Comparison of ENCODE assay signal across 8 cellular contexts in genomic region chr3:183116051-183116614, GRCh38. TPM values are rescaled to one million over a fixed set of nuclear protein-coding genes. Genes with fewer than 3 reads are reported as not detected.
DNase-seq lines count a peak whose midpoint lies in the region; ATAC-seq and TF ChIP-seq lines count a peak whose summit lies in the region.

No MANE protein-coding gene starts in this region.

- H3K36me3 ChIP-seq in suprapubic skin: no peaks in the 10 kb centered on the region

- H3K27me3 ChIP-seq in suprapubic skin: peaks cover 29% of the 10 kb centered on the region

- ATAC-seq in GM18511 (IDR thresholded peaks at IDR 0.05; ENCODE audit: unreplicated experiment) (peak; percentile 97), HG02938 (IDR thresholded peaks at IDR 0.05; ENCODE audit: unreplicated experiment) (peak; percentile 88)
- ATAC-seq in activated CD4-positive, alpha-beta T cell treated with anti-CD3 and anti-CD28 coated beads for 36 hours: peak; percentile 98

- H3K9me3 ChIP-seq in suprapubic skin: no peaks in the 10 kb centered on the region

- TF ChIP-seq EP300 in suprapubic skin (IDR thresholded peaks at IDR 0.05): no peak

- CTCF ChIA-PET in activated CD4-positive, alpha-beta T cell treated with anti-CD3 and anti-CD28 coated beads for 36 hours (lab: Charles Lee): interaction anchor here (0.6 kb wide), 1 partner anchor 1007 kb away, joined by 4 read pairs; no protein-coding TSS in a partner anchor

- 3% methylated on average over 24 of the region's 25 CpGs for WGBS in suprapubic skin

- TF ChIP-seq CTCF in nephron (IDR thresholded peaks at IDR 0.05; ENCODE audit: unreplicated experiment in 3 of 3): no peak
- TF ChIP-seq CTCF in suprapubic skin (IDR thresholded peaks at IDR 0.05): no peak

- TF ChIP-seq POLR2A in suprapubic skin (IDR thresholded peaks at IDR 0.05): no peak

- peaks cover 5% of the 10 kb centered on the region for H3K4me1 Mint-ChIP-seq in activated CD4-positive, alpha-beta T cell treated with anti-CD3 and anti-CD28 coated beads for 36 hours
- H3K4me1 Mint-ChIP-seq in nephron: peaks cover 18% of the 10 kb centered on the region

- POLR2A ChIA-PET in activated CD4-positive, alpha-beta T cell treated with anti-CD3 and anti-CD28 coated beads for 36 hours (lab: Charles Lee): interaction anchor here (0.6 kb wide), 1 partner anchor 18 kb away, joined by 3 read pairs; no protein-coding TSS in a partner anchor

- H3K4me1 ChIP-seq in suprapubic skin: peaks cover 8% of the 10 kb centered on the region

- H3K27ac Mint-ChIP-seq in activated CD4-positive, alpha-beta T cell treated with anti-CD3 and anti-CD28 coated beads for 36 hours: no peak overlapping the region
- H3K27ac Mint-ChIP-seq in nephron: no peak overlapping the region

- H3K27me3 Mint-ChIP-seq in activated CD4-positive, alpha-beta T cell treated with anti-CD3 and anti-CD28 coated beads for 36 hours: peaks cover 19% of the 10 kb centered on the region
- peaks cover 52% of the 10 kb centered on the region for H3K27me3 Mint-ChIP-seq in nephron (ENCODE audit: low read depth)

- peak overlapping the region; percentile 64 for H3K4me3 Mint-ChIP-seq in activated CD4-positive, alpha-beta T cell treated with anti-CD3 and anti-CD28 coated beads for 36 hours
- peak overlapping the region; percentile 59 to 74 (median 68) for H3K4me3 Mint-ChIP-seq in nephron

- no peak overlapping the region for H3K27ac ChIP-seq in suprapubic skin

- intact Hi-C loops in activated CD4-positive, alpha-beta T cell treated with anti-CD3 and anti-CD28 coated beads for 36 hours (cut with DNase I, micrococcal nuclease): no loop called here

- H3K36me3 Mint-ChIP-seq in activated CD4-positive, alpha-beta T cell treated with anti-CD3 and anti-CD28 coated beads for 36 hours (ENCODE audit: low read depth): no peaks in the 10 kb centered on the region
- no peaks in the 10 kb centered on the region for H3K36me3 Mint-ChIP-seq in nephron (ENCODE audit: low read depth)

- DNase-seq in NCI-H2029 treated with DMSO at 0.1 percent for 48 hours (lab: John Stamatoyannopoulos, UW) (peak; percentile 98), dermis blood vessel endothelial cell (peak; percentile 58), suprapubic skin (ENCODE audit: low spot score in 2 of 2) (no peak), AG08395 (ENCODE audit: low spot score) (no peak)
- DNase-seq in activated CD4-positive, alpha-beta T cell treated with anti-CD3 and anti-CD28 coated beads for 36 hours: peak; percentile 78

- H3K4me3 ChIP-seq in suprapubic skin: peak overlapping the region; percentile 23

- no peaks in the 10 kb centered on the region for H3K9me3 Mint-ChIP-seq in activated CD4-positive, alpha-beta T cell treated with anti-CD3 and anti-CD28 coated beads for 36 hours (ENCODE audit: low read depth)
- peaks cover 8% of the 10 kb centered on the region for H3K9me3 Mint-ChIP-seq in nephron

RNA-seq across cellular contexts. Expression of gene MCCC1, which starts 16.8 kb away (rescaled TPM):
- 10 to 100 TPM; 22.0 to 31.1 TPM for total RNA-seq in activated CD4-positive, alpha-beta T cell treated with anti-CD3 and anti-CD28 coated beads for 36 hours
- total RNA-seq in dermis blood vessel endothelial cell: 24.5 and 33.6 TPM in 2 replicates
- total RNA-seq in suprapubic skin: 10 to 100 TPM; 24.8 to 58.7 (median 34.7) TPM

RNA-seq across cellular contexts. Expression of gene LAMP3, which starts 46.4 kb away (rescaled TPM):
- total RNA-seq in activated CD4-positive, alpha-beta T cell treated with anti-CD3 and anti-CD28 coated beads for 36 hours: 10 to 100 TPM; 10.3 to 17.2 TPM
- total RNA-seq in dermis blood vessel endothelial cell (23.0 and 84.3 TPM in 2 replicates), suprapubic skin (1 to 10 TPM in 3 of 4 donors, under 1 TPM in 1; 0.64 to 5.6 (median 1.7) TPM)

Comparison
In these comparisons a context has a peak if more than half of its experiments do, and no peak if none do; other contexts are left out.
1. DNase-seq: peak in NCI-H2029 treated with DMSO at 0.1 percent for 48 hours (single experiment), activated CD4-positive, alpha-beta T cell treated with anti-CD3 and anti-CD28 coated beads for 36 hours (single experiment) and dermis blood vessel endothelial cell (single experiment); none in suprapubic skin (0 of 2) and AG08395 (single experiment).
2. Peak in every context shown above with its lines, with median percentiles within 50 percentile points of each other: ATAC-seq.